In the genomic region with DNA sequence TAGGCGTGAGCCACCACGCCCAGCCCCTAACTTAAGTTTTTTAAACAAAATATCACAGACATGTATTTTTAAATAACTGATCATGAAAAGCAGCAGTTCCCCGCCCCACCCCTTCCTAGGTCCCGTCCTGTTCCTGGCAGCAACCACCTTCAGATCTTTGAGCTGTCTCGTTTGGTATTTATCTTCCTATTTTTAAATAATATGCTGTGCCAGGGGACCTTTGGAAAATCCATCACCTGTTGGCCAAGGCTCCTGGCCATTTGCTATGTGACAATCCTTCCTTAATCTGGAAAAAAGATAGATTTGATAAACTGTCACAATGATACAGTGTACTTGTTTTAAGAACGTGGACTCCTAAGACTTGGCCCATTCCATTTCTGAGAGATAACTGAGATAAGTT, we compare ENCODE assay signal across 34 cellular contexts.
"Had no signal": no experiment of that assay in that cellular context is flagged by ENCODE, and none has a peak within 500 bp of the region (broad histone marks: within the 10 kb centered on the region; RNA-seq: fewer than 3 reads in every experiment).

No MANE protein-coding gene starts in this region.

- H3K9ac ChIP-seq: KMS-11 had no signal

- H3K27ac ChIP-seq: KMS-11 had no signal

- H3K9me3 ChIP-seq: MG63 had no signal

- H3K4me3 ChIP-seq: MG63 had no signal

- H3K36me3 ChIP-seq: MG63 had no signal

- H3K4me2 ChIP-seq: KMS-11 had no signal

- DNase-seq: Karpas-422, Kasumi-1, MG63, MM.1S, MV-4-11, NCI-H1048, NCI-H1092, NCI-H1092 treated with DMSO at 0.1 percent for 48 hours, NCI-H1105, NCI-H1105 treated with DMSO at 0.1 percent for 48 hours, NCI-H1417, NCI-H1417 treated with DMSO at 0.1 percent for 48 hours, NCI-H1436, NCI-H1436 treated with DMSO at 0.1 percent for 48 hours, NCI-H146, NCI-H1694, NCI-H1694 treated with DMSO at 0.1 percent for 48 hours, NCI-H187, NCI-H187 treated with DMSO at 0.1 percent for 48 hours, NCI-H1930, NCI-H2029, NCI-H2029 treated with DMSO at 0.1 percent for 48 hours, NCI-H2081, NCI-H2081 treated with DMSO at 0.1 percent for 48 hours, NCI-H2107, NCI-H2171, NCI-H2171 treated with DMSO at 0.1 percent for 48 hours, NCI-H2227 treated with DMSO at 0.1 percent for 48 hours, NCI-H226, NCI-H345, NCI-H446, NCI-H446 treated with DMSO at 0.1 percent for 48 hours, NCI-H510A had no signal

- H3K27me3 ChIP-seq: MG63 had no signal
